In the genomic region with DNA sequence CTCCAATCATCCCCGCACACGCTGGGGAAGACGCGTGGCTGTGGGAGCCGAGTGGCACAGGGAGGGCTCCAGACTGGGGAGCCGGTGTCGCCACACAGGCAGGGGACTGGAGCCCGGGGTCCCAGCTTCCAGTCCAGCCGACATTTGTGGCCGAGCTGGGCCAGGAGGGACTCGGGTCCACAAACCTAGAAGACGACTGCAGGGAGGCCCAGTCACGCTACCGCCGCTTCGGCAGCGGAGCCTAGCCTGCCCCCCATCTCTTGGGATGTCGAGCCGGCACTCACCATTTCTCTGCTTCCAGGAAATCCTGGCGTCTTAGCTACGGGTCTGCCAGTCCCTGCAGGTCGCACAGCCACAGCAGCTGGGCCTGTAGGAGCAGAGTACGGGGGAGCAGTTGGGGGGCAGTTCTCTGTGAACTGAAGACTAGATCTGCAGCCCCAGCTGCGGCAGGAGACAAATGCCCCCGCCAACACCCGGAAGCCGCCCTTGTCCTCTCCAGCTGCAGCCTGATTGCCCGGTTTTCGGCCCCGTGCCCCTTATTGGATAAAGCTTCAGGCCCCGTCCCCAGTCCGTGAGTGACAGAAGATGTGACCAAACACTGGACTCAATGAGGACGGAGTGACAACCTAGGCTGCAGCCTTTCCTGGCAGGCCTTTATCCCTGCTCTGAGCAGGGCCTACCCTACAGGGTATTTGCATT, we compare ENCODE assay signal across 8 cellular contexts.
A peak's percentile ranks its signal among the peaks of the same experiment; 100 is the strongest.
DNase-seq lines count a peak whose midpoint lies in the region; ATAC-seq and TF ChIP-seq lines count a peak whose summit lies in the region.

No MANE protein-coding gene starts in this region.

- no peaks in the 10 kb centered on the region for H3K4me1 Mint-ChIP-seq in mesothelial cell of epicardium

- H3K27me3 Mint-ChIP-seq in mesothelial cell of epicardium (ENCODE audit: low read depth), result no peaks in the 10 kb centered on the region

- H3K36me3 ChIP-seq in MM.1S (replicated peaks; ENCODE audit: insufficient read depth, low read length), result no peaks in the 10 kb centered on the region
- H3K36me3 ChIP-seq in left ventricle myocardium inferior, result no peaks in the 10 kb centered on the region

- H3K4me3 ChIP-seq in MM.1S (ENCODE audit: low read length) (no peak overlapping the region; the same call in 1 of the 2 replicates), left ventricle myocardium inferior (peak overlapping the region; percentile 84)

- no peaks in the 10 kb centered on the region for H3K27me3 ChIP-seq in MM.1S (replicated peaks; ENCODE audit: insufficient read depth, low read length)
- no peaks in the 10 kb centered on the region for H3K27me3 ChIP-seq in left ventricle myocardium inferior (ENCODE audit: low read depth)

- peaks cover 58% of the 10 kb centered on the region for H3K9me3 Mint-ChIP-seq in mesothelial cell of epicardium

- no peaks in the 10 kb centered on the region for H3K4me1 ChIP-seq in MM.1S (ENCODE audit: low read length)
- peaks cover 15% of the 10 kb centered on the region for H3K4me1 ChIP-seq in left ventricle myocardium inferior

- intact Hi-C loops in left ventricle myocardium inferior (cut with micrococcal nuclease), result no loop called here

- no peak overlapping the region for H3K4me2 ChIP-seq in MM.1S (ENCODE audit: low read depth, low read length)

- TF ChIP-seq CTCF in MM.1S (IDR thresholded peaks at IDR 0.05; ENCODE audit: low read length) (no peak), left ventricle myocardium inferior (IDR thresholded peaks at IDR 0.05; ENCODE audit: borderline replicate concordance) (no peak), mesothelial cell of epicardium (IDR thresholded peaks at IDR 0.05; ENCODE audit: unreplicated experiment) (no peak)

- no peak overlapping the region for H2AFZ ChIP-seq in MM.1S (ENCODE audit: low read length)

- no peaks in the 10 kb centered on the region for H4K20me1 ChIP-seq in MM.1S (ENCODE audit: insufficient read depth, low read length)

- no peaks in the 10 kb centered on the region for H3K9me2 ChIP-seq in MM.1S (replicated peaks; ENCODE audit: insufficient read depth, low read length)

- H3K27ac ChIP-seq in MM.1S (ENCODE audit: low read length) (no peak overlapping the region), left ventricle myocardium inferior (replicated peaks) (peak overlapping the region; percentile 60)

- H3K9me3 ChIP-seq in MM.1S (replicated peaks; ENCODE audit: insufficient read depth, low read length) (no peaks in the 10 kb centered on the region), left ventricle myocardium inferior (replicated peaks) (no peaks in the 10 kb centered on the region)

- H3K27ac Mint-ChIP-seq in mesothelial cell of epicardium, result no peak overlapping the region

- no peaks in the 10 kb centered on the region for H3K36me3 Mint-ChIP-seq in mesothelial cell of epicardium

- no peak overlapping the region for H3K4me3 Mint-ChIP-seq in mesothelial cell of epicardium

- H3F3A ChIP-seq in MM.1S (ENCODE audit: insufficient read depth, low read length), result no peaks in the 10 kb centered on the region

- no peaks in the 10 kb centered on the region for H3K79me2 ChIP-seq in MM.1S (ENCODE audit: low read length)

- peak; percentile 96 for ATAC-seq in GM21515 (IDR thresholded peaks at IDR 0.05; ENCODE audit: unreplicated experiment)

- DNase-seq in CMK (ENCODE audit: low read depth) (peak; percentile 90), MM.1S (peak; percentile 63), amygdala (lab: John Stamatoyannopoulos, UW) (peak; percentile 1 to 95 (median 83)), left ventricle myocardium inferior (peak; percentile 88), putamen (ENCODE audit: low spot score) (peak; percentile 96), mesothelial cell of epicardium (ENCODE audit: low spot score in 2 of 2, unreplicated experiment in 2 of 2) (no peak), ecto neural progenitor cell (ENCODE audit: low spot score) (no peak)

- H3K9ac ChIP-seq in MM.1S (ENCODE audit: low read length), result no peak overlapping the region

Comparison
In these comparisons a context has a peak if more than half of its experiments do, and no peak if none do; other contexts are left out.
1. DNase-seq: peak in CMK (single experiment), MM.1S (single experiment), amygdala (56 of 56), left ventricle myocardium inferior (single experiment) and putamen (single experiment); none in mesothelial cell of epicardium (0 of 2) and ecto neural progenitor cell (single experiment).